8 cellular contexts compared by ENCODE assay signal in genomic region chrX:150983526-150984163, GRCh38. TPM values are rescaled to one million over a fixed set of nuclear protein-coding genes. Genes with fewer than 3 reads are reported as not detected.
DNase-seq lines count a peak whose midpoint lies in the region; ATAC-seq and TF ChIP-seq lines count a peak whose summit lies in the region.

No MANE protein-coding gene starts in this region.

- H3K4me1 ChIP-seq in heart right ventricle = peaks cover 0 to 6% (median 0%) of the 10 kb centered on the region in 9 donors
- H3K4me1 ChIP-seq in lower lobe of right lung = no peaks in the 10 kb centered on the region

- no peak overlapping the region for H3K27ac Mint-ChIP-seq in activated T-helper 17 cell treated with anti-CD3 and anti-CD28 coated beads, Interleukin-2, amount 50 U/mL, for 72 hours

- DNase-seq in heart right ventricle = no peak
- DNase-seq in Right ventricle myocardium inferior (ENCODE audit: missing footprints) = no peak
- no peak for DNase-seq in lower lobe of right lung
- DNase-seq in cortex of kidney (lab: John Stamatoyannopoulos, UW) = no peak
- DNase-seq in stimulated activated CD4-positive, alpha-beta T cell treated with anti-CD3 and anti-CD28 coated beads, Interleukin-2, amount 100 ng/mL, for 48 hours = no peak
- DNase-seq in activated effector memory CD4-positive, alpha-beta T cell treated with Interleukin-2 at 50 U/mL for 16 hours = no peak

- TF ChIP-seq CTCF in heart right ventricle (IDR thresholded peaks at IDR 0.05) (no peak), lower lobe of right lung (IDR thresholded peaks at IDR 0.05) (no peak)

- no peaks in the 10 kb centered on the region for H3K27me3 Mint-ChIP-seq in activated T-helper 17 cell treated with anti-CD3 and anti-CD28 coated beads, Interleukin-2, amount 50 U/mL, for 72 hours

- H3K4me1 Mint-ChIP-seq in activated T-helper 17 cell treated with anti-CD3 and anti-CD28 coated beads, Interleukin-2, amount 50 U/mL, for 72 hours = no peaks in the 10 kb centered on the region

- ATAC-seq in heart right ventricle (no peak), Right ventricle myocardium inferior (no peak), HG03025 (IDR thresholded peaks at IDR 0.05; ENCODE audit: low FRiP score, unreplicated experiment) (peak; percentile 16), lower lobe of right lung (no peak)
- ATAC-seq in activated T-helper 17 cell treated with anti-CD3 and anti-CD28 coated beads, Interleukin-2, amount 50 U/mL, for 72 hours (replicated peaks) = peak; percentile 12

- H3K27ac ChIP-seq in heart right ventricle (no peak overlapping the region), lower lobe of right lung (no peak overlapping the region)

- 0 to 1% methylated on average over 20 to 45 of the region's 95 CpGs for WGBS in heart right ventricle, 2 donors

- no peaks in the 10 kb centered on the region for H3K9me3 Mint-ChIP-seq in activated T-helper 17 cell treated with anti-CD3 and anti-CD28 coated beads, Interleukin-2, amount 50 U/mL, for 72 hours

- H3K4me3 ChIP-seq in heart right ventricle (peak overlapping the region in 9 of 10 donors; percentile 34 to 60 (median 55)), lower lobe of right lung (peak overlapping the region; percentile 53)

- H3K4me3 Mint-ChIP-seq in activated T-helper 17 cell treated with anti-CD3 and anti-CD28 coated beads, Interleukin-2, amount 50 U/mL, for 72 hours = no peak overlapping the region

- intact Hi-C loops in heart right ventricle (cut with DNase I) (loop anchor here in 5 of 10 donors (5.0 to 10.0 kb wide), 3 partner anchors 81 to 211 kb away; no protein-coding TSS in a partner anchor), Right ventricle myocardium inferior (cut with DNase I) (loop anchor here (10.0 kb wide), 1 partner anchor 219 kb away; no protein-coding TSS in a partner anchor), lower lobe of right lung (cut with DNase I) (no loop called here)

- peaks cover 25% of the 10 kb centered on the region for H3K36me3 Mint-ChIP-seq in activated T-helper 17 cell treated with anti-CD3 and anti-CD28 coated beads, Interleukin-2, amount 50 U/mL, for 72 hours (ENCODE audit: low read depth)

- H3K36me3 ChIP-seq in heart right ventricle (peaks cover 0 to 18% (median 0%) of the 10 kb centered on the region in 9 donors), lower lobe of right lung (no peaks in the 10 kb centered on the region)

- H3K27me3 ChIP-seq in heart right ventricle (no peaks in the 10 kb centered on the region), lower lobe of right lung (ENCODE audit: low read depth) (no peaks in the 10 kb centered on the region)

- H3K9me3 ChIP-seq in heart right ventricle (peaks cover 0 to 4% (median 0%) of the 10 kb centered on the region in 11 donors), lower lobe of right lung (no peaks in the 10 kb centered on the region)

RNA-seq across cellular contexts. Expression of gene HMGB3, which starts 0.5 kb away (rescaled TPM):
- total RNA-seq in heart right ventricle (10 to 100 TPM in 7 of 10 donors, 1 to 10 TPM in 3; 5.1 to 16.4 (median 13.8) TPM), Right ventricle myocardium inferior (7.8 TPM), lower lobe of right lung (16.8 TPM)
- 10 to 100 TPM in 1 of 2 donors, 1 to 10 TPM in 1; 8.9 to 13.9 TPM for polyA plus RNA-seq in heart right ventricle
- total RNA-seq in activated T-helper 17 cell treated with anti-CD3 and anti-CD28 coated beads, Interleukin-2, amount 50 U/mL, for 72 hours = 10 to 100 TPM; 14.0 to 33.3 TPM

Comparison
In these comparisons a context has a peak if more than half of its experiments do, and no peak if none do; other contexts are left out.
1. ATAC-seq: peak in HG03025 (single experiment) and activated T-helper 17 cell treated with anti-CD3 and anti-CD28 coated beads, Interleukin-2, amount 50 U/mL, for 72 hours (single experiment); none in heart right ventricle (0 of 8), Right ventricle myocardium inferior (single experiment) and lower lobe of right lung (0 of 2).